1 cellular context compared by ENCODE assay signal in genomic region chr17:37648555-37648954, GRCh38.
TF ChIP-seq lines count a peak whose summit lies in the region.

No MANE protein-coding gene starts in this region.

TF ChIP-seq in HepG2, 621 proteins besides CTCF, POLR2A, EP300 and RAD21:
- no peak for TF ChIP-seq SKIL (CRISPR knock-in tag; IDR thresholded peaks at IDR 0.05; ENCODE audit: borderline replicate concordance)
- TF ChIP-seq TFAP4 (IDR thresholded peaks at IDR 0.05; ENCODE audit: borderline replicate concordance, low read depth): 0 out of 2 replicates have a peak, but pooled peaks have one; percentile 11
- no peak for TF ChIP-seq KLF13 (CRISPR knock-in tag; IDR thresholded peaks at IDR 0.05)
- no peak for TF ChIP-seq ZSCAN20 (CRISPR knock-in tag; IDR thresholded peaks at IDR 0.05; ENCODE audit: borderline replicate concordance)
- TF ChIP-seq SAP130 (CRISPR knock-in tag; IDR thresholded peaks at IDR 0.05; ENCODE audit: low read depth): peak; percentile 36; the same call in 1 of the 2 replicates
- TF ChIP-seq ELF3 (CRISPR knock-in tag; IDR thresholded peaks at IDR 0.05): peak; percentile 52; the same call in 1 of the 2 replicates
- no peak for TF ChIP-seq LBX2 (CRISPR knock-in tag; IDR thresholded peaks at IDR 0.05; ENCODE audit: borderline replicate concordance)
- no peak for TF ChIP-seq KMT2A (CRISPR knock-in tag; IDR thresholded peaks at IDR 0.05)
TF ChIP-seq in HepG2: peak in this region for 3.
